ENCODE assay signal across 21 cellular contexts in the genomic region with DNA sequence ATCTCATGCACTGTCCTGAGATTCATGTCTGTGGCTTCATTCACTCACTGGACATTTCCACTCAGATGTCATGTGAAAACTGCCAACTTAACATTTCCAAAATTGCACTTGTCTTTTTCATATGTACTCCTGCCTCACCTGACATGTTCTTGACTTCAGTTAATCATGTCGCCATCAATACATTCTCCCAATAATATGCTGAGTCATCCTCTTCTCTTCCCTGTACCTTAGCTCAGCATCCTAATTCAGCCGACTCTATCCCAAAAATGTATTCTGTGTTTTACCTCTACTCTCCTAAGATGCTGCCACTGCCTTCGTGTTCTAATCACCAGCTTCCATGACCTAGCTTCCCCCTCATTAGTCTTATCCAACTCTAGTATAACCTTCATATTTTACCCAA.
DNase-seq lines count a peak whose midpoint lies in the region; ATAC-seq, FAIRE-seq and TF ChIP-seq lines count a peak whose summit lies in the region.
"Had no signal": no experiment of that assay in that cellular context is flagged by ENCODE, and none has a peak within 500 bp of the region (broad histone marks: within the 10 kb centered on the region; RNA-seq: fewer than 3 reads in every experiment).

No MANE protein-coding gene starts in this region.

- no peak overlapping the region for H3K9ac ChIP-seq in IMR-90 (ENCODE audit: low read depth, low read length)
- no peak overlapping the region for H3K9ac ChIP-seq in mesenchymal stem cell (ENCODE audit: low read length)
- H3K9ac ChIP-seq: GM23248 had no signal

- H4K8ac ChIP-seq in IMR-90 (ENCODE audit: low read depth in 2 of 2, low read length in 2 of 2) (no peak overlapping the region), mesenchymal stem cell (ENCODE audit: low read length) (peak overlapping the region; percentile 42)

- no peak overlapping the region for H3K18ac ChIP-seq in IMR-90 (ENCODE audit: low read depth, low read length)
- peak overlapping the region in 1 of 2 experiments; percentile 30 for H3K18ac ChIP-seq in mesenchymal stem cell (ENCODE audit: low read depth in 1 of 2, low read length in 2 of 2)

- no peak overlapping the region for H3K23ac ChIP-seq in IMR-90 (ENCODE audit: low read depth, low read length)
- H3K23ac ChIP-seq in mesenchymal stem cell (ENCODE audit: low read length in 2 of 2) = no peak overlapping the region

- H2BK120ac ChIP-seq in IMR-90 (ENCODE audit: low read depth, low read length) (peak overlapping the region; percentile 16; the same call in 1 of the 2 replicates), mesenchymal stem cell (ENCODE audit: low read depth, low read length) (no peak overlapping the region)

- no peak overlapping the region for H3K56ac ChIP-seq in IMR-90 (ENCODE audit: extremely low read depth, insufficient read depth, low read length)

- peak overlapping the region; percentile 59; the same call in 1 of the 2 replicates for H2BK20ac ChIP-seq in IMR-90 (ENCODE audit: low read depth, low read length)

- H4K20me1 ChIP-seq in IMR-90 (ENCODE audit: insufficient read depth, low read length) = no peaks in the 10 kb centered on the region

- ATAC-seq in A549 (no peak), IMR-90 (ENCODE audit: low read depth) (no peak), HG03565 (IDR thresholded peaks at IDR 0.05; ENCODE audit: unreplicated experiment) (no peak)
- ATAC-seq: GM12878 had no signal

- no peaks in the 10 kb centered on the region for H3K36me3 ChIP-seq in IMR-90 (ENCODE audit: control insufficient read depth, insufficient read depth, low read length)
- no peaks in the 10 kb centered on the region for H3K36me3 ChIP-seq in mesenchymal stem cell (ENCODE audit: control insufficient read depth in 1 of 2, insufficient read depth in 2 of 2, low read depth in 1 of 2, low read length in 2 of 2)
- no peaks in the 10 kb centered on the region for H3K36me3 ChIP-seq in sigmoid colon
- H3K36me3 ChIP-seq: HAP-1 had no signal

- H2BK15ac ChIP-seq in IMR-90 (ENCODE audit: low read depth, low read length) (0 out of 3 replicates have a peak overlapping the region, but pooled peaks have one; percentile 32), mesenchymal stem cell (ENCODE audit: low read depth, poor library complexity, severe bottlenecking) (no peak overlapping the region)

- H2AK9ac ChIP-seq in IMR-90 (replicated peaks; ENCODE audit: low read depth, low read length, poor library complexity) = no peak overlapping the region

- H3K9me1 ChIP-seq in IMR-90 (ENCODE audit: insufficient read depth, low read length) = no peaks in the 10 kb centered on the region

- in situ Hi-C loops in IMR-90 (cut with MboI; ENCODE audit: low sequenced_read_pairs) = loop anchor here (10.0 to 25.0 kb wide), 3 partner anchors 578 to 1536 kb away; partner anchors contain the start of gene MAGI2

- peak overlapping the region in 1 of 2 experiments; percentile 54 for H2BK12ac ChIP-seq in mesenchymal stem cell (ENCODE audit: low read length in 2 of 2)

- 89% methylated on average over 3 of the region's 3 CpGs for WGBS in A549 (ENCODE audit: missing lambda C conversion rate)
- WGBS in IMR-90 (ENCODE audit: extremely low coverage in 2 of 2, insufficient read length in 1 of 2), 2 experiments = 33% methylated on average over 3 of the region's 3 CpGs; no CpG with 5 or more reads in 1 of the 2 experiments
- WGBS in mesenchymal stem cell = 66% methylated on average over 3 of the region's 3 CpGs
- 62 to 90% methylated on average over 3 of the region's 3 CpGs for WGBS in sigmoid colon, 2 donors

- H2AK5ac ChIP-seq in IMR-90 (ENCODE audit: low read depth, low read length) = no peak overlapping the region; the same call in 1 of the 2 replicates
- no peak overlapping the region for H2AK5ac ChIP-seq in mesenchymal stem cell (ENCODE audit: low read length, severe bottlenecking)

- no peak overlapping the region for H3K4me2 ChIP-seq in A549
- no peak overlapping the region for H3K4me2 ChIP-seq in IMR-90 (ENCODE audit: low read depth, low read length)
- H3K4me2 ChIP-seq in mesenchymal stem cell (ENCODE audit: low read length, poor library complexity, severe bottlenecking) = no peak overlapping the region

- POLR2A ChIA-PET in A549 (lab: Yijun Ruan, JAX) = no interaction called here
- POLR2A ChIA-PET in IMR-90 (lab: Charles Lee; ENCODE audit: unreplicated experiment) = no interaction called here

- dilution Hi-C loops in IMR-90 (cut with HindIII; ENCODE audit: low sequenced_read_pairs, unreplicated experiment) = no loop called here

- TF ChIP-seq CTCF in A549 (IDR thresholded peaks at IDR 0.05) (no peak), IMR-90 (conservative IDR thresholded peaks at IDR 0.05; ENCODE audit: low read depth, low read length) (no peak), sigmoid colon (IDR thresholded peaks at IDR 0.05) (no peak)

- BruUV-seq in IMR-90 (replicated peaks; lab: Mats Ljungman, UMichigan) = no TSS peak

- H2BK5ac ChIP-seq in IMR-90 (ENCODE audit: low read depth, low read length, poor library complexity, severe bottlenecking) (no peak overlapping the region), mesenchymal stem cell (ENCODE audit: low read depth, low read length, poor library complexity, severe bottlenecking) (no peak overlapping the region)

- TF ChIP-seq POLR2A in A549 (IDR thresholded peaks at IDR 0.05; ENCODE audit: low read length) = no peak
- TF ChIP-seq POLR2A in IMR-90 (IDR thresholded peaks at IDR 0.05; ENCODE audit: low read depth, low read length) = no peak
- TF ChIP-seq POLR2A in sigmoid colon (IDR thresholded peaks at IDR 0.05) = no peak

- no peak for FAIRE-seq in A549 (lab: Jason Lieb, UNC)
- FAIRE-seq: D721Med, GM12878, GM19239, H54 had no signal

- H3K14ac ChIP-seq in IMR-90 (replicated peaks; ENCODE audit: low read depth, low read length) (no peak overlapping the region; the same call in 1 of the 2 replicates), mesenchymal stem cell (ENCODE audit: low read length in 2 of 2) (no peak overlapping the region)

- H4K5ac ChIP-seq in IMR-90 (ENCODE audit: low read depth, low read length) = no peak overlapping the region

- TF ChIP-seq EP300 in A549 (IDR thresholded peaks at IDR 0.05) (no peak), sigmoid colon (IDR thresholded peaks at IDR 0.05) (no peak)

- intact Hi-C loops in IMR-90 (cut with micrococcal nuclease) (no loop called here), sigmoid colon (cut with DNase I) (no loop called here)

- H3K79me1 ChIP-seq in IMR-90 (ENCODE audit: low read depth in 1 of 2, low read length in 2 of 2) (no peaks in the 10 kb centered on the region), mesenchymal stem cell (replicated peaks; ENCODE audit: low read length, poor library complexity, severe bottlenecking) (no peaks in the 10 kb centered on the region)

- CTCF ChIA-PET in A549 (lab: Yijun Ruan, JAX) (interaction anchor here (1.0 kb wide), 1 partner anchor 13 kb away, joined by 4 read pairs; no protein-coding TSS in a partner anchor), IMR-90 (lab: Yijun Ruan, JAX) (no interaction called here)

- H3K27ac ChIP-seq in A549 = no peak overlapping the region
- H3K27ac ChIP-seq in IMR-90 (ENCODE audit: insufficient read depth, low read length) = no peak overlapping the region
- H3K27ac ChIP-seq in mesenchymal stem cell (ENCODE audit: low read length, poor library complexity, severe bottlenecking) = no peak overlapping the region
- no peak overlapping the region for H3K27ac ChIP-seq in sigmoid colon
- H3K27ac ChIP-seq: GM23248 had no signal

- no peak overlapping the region for H4K91ac ChIP-seq in IMR-90 (ENCODE audit: insufficient read depth, low read depth, low read length)
- no peak overlapping the region for H4K91ac ChIP-seq in mesenchymal stem cell (ENCODE audit: low read length)

- peaks cover 11% of the 10 kb centered on the region; the same call in 1 of the 3 replicates for H3K9me3 ChIP-seq in A549
- H3K9me3 ChIP-seq in IMR-90 (ENCODE audit: control insufficient read depth, insufficient read depth, low read length) = peaks cover 8% of the 10 kb centered on the region; the same call in 1 of the 2 replicates
- no peaks in the 10 kb centered on the region for H3K9me3 ChIP-seq in mesenchymal stem cell (ENCODE audit: control insufficient read depth, low read length)
- H3K9me3 ChIP-seq in sigmoid colon = peaks cover 0 to 7% (median 0%) of the 10 kb centered on the region in 4 donors
- H3K9me3 ChIP-seq: HAP-1 had no signal

- H3K4me3 ChIP-seq in A549 (no peak overlapping the region), IMR-90 (ENCODE audit: insufficient read depth, low read depth, low read length) (no peak overlapping the region), mesenchymal stem cell (ENCODE audit: insufficient read depth in 1 of 2, low read depth in 1 of 2, low read length in 2 of 2) (no peak overlapping the region), sigmoid colon (no peak overlapping the region)
- H3K4me3 ChIP-seq: GM12878, GM23248, HAP-1 had no signal

- DNase-seq in A549 (ENCODE audit: low read depth in 1 of 2, low spot score in 1 of 2) (no peak), IMR-90 (no peak), mesenchymal stem cell (no peak), SIG-M5 treated with dmso at 0.1 percent for 504 hours (lab: John Stamatoyannopoulos, UW; ENCODE audit: unreplicated experiment) (no peak), sigmoid colon (no peak)
- DNase-seq: 8988T; C1 segment of cervical spinal cord; CD4-positive, CD25-positive, alpha-beta regulatory T cell; CD8-positive, alpha-beta memory T cell; DMS 273 treated with DMSO at 0.1 percent for 48 hours; DMS79; EL; GDM1; GM23248; HFFc6 had no signal

- no peak overlapping the region for H3K4ac ChIP-seq in IMR-90 (ENCODE audit: low read depth, low read length)
- H3K4ac ChIP-seq in mesenchymal stem cell (ENCODE audit: low read depth in 1 of 2, low read length in 2 of 2) = no peak overlapping the region

- TF ChIP-seq RAD21 in A549 (conservative IDR thresholded peaks at IDR 0.05 in 1 of 2, IDR thresholded peaks at IDR 0.05 in 1 of 2) = no peak
- no peak for TF ChIP-seq RAD21 in IMR-90 (IDR thresholded peaks at IDR 0.05; ENCODE audit: low read length)

- H3K27me3 ChIP-seq in IMR-90 (ENCODE audit: control insufficient read depth, insufficient read depth, low read length) (no peaks in the 10 kb centered on the region), mesenchymal stem cell (ENCODE audit: control insufficient read depth in 1 of 2, insufficient read depth in 1 of 2, low read length in 2 of 2) (no peaks in the 10 kb centered on the region), sigmoid colon (no peaks in the 10 kb centered on the region)

- H3K4me1 ChIP-seq in A549 (no peaks in the 10 kb centered on the region), IMR-90 (ENCODE audit: control insufficient read depth, insufficient read depth, low read length) (no peaks in the 10 kb centered on the region; the same call in 1 of the 2 replicates), mesenchymal stem cell (ENCODE audit: control insufficient read depth, insufficient read depth, low read depth, low read length) (no peaks in the 10 kb centered on the region), sigmoid colon (peaks cover 0 to 16% (median 6%) of the 10 kb centered on the region in 4 donors)
- H3K4me1 ChIP-seq: HAP-1 had no signal

- H2AFZ ChIP-seq in IMR-90 (replicated peaks; ENCODE audit: low read length, poor library complexity) (no peak overlapping the region), mesenchymal stem cell (ENCODE audit: low read depth, low read length) (no peak overlapping the region)
- H2AFZ ChIP-seq: GM23248 had no signal

TF ChIP-seq in A549, 52 proteins besides CTCF, POLR2A, EP300 and RAD21 (continues in another document):
- no peak for TF ChIP-seq NR3C1 (IDR thresholded peaks at IDR 0.05)
